Comparison of ENCODE assay signal across 22 cellular contexts in the genomic region with DNA sequence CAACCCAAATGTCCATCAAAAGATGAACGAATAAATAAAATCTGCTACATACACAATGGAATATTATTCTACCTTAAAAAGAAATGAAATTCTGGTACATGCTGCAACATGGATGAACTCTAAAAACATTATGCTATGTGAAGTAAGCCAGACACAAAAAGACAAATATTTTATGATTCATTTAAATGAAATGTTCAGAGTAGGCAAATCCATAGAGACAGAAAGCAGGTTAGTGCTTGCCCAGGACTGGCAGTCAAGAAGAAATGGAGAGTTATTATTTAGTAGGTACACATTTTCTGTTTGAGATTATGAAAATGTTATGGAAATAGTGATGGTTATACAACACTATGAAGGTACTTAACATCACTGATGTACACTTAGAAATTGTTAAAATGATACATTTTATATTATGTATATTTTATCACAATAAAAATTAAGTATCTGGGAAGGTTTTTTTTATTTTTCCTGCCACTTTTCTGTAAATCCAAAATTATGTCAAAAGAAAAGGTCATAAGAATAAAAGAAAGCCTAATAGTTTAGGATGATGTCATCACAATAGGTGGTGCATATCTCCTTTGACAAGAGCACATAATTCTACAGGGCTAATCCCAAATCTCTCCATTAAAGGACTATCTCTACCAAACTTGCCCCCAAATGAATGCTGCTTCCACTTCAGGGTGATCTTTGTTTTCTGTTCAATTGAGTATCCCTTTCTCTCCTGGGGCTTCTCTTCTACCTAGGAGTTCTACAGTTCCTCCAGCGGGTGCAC. TPM values are rescaled to one million over a fixed set of nuclear protein-coding genes. Genes with fewer than 3 reads are reported as not detected.
DNase-seq lines count a peak whose midpoint lies in the region; ATAC-seq and TF ChIP-seq lines count a peak whose summit lies in the region.
"Had no signal": no experiment of that assay in that cellular context is flagged by ENCODE, and none has a peak within 500 bp of the region (broad histone marks: within the 10 kb centered on the region; RNA-seq: fewer than 3 reads in every experiment).

No MANE protein-coding gene starts in this region.

- no peak for TF ChIP-seq POLR2A in suprapubic skin (IDR thresholded peaks at IDR 0.05)

- POLR2A ChIA-PET in HEK293 (lab: Yijun Ruan, JAX): no interaction called here

- H3K27ac ChIP-seq in HEK293 (ENCODE audit: extremely low read depth, low read depth, low read length) (no peak overlapping the region), suprapubic skin (peak overlapping the region; percentile 1)
- H3K27ac ChIP-seq: Peyer's patch, SJSA1 had no signal

- H3K4me3 ChIP-seq in HEK293 (ENCODE audit: low read depth, low read length) (no peak overlapping the region), epithelial cell of esophagus (ENCODE audit: low read length) (no peak overlapping the region), suprapubic skin (no peak overlapping the region)
- H3K4me3 ChIP-seq: Peyer's patch, SJSA1 had no signal

- TF ChIP-seq EP300 in suprapubic skin (IDR thresholded peaks at IDR 0.05): no peak

- H3K36me3 ChIP-seq in HEK293 (ENCODE audit: control insufficient read depth in 2 of 2, insufficient read depth in 1 of 2, low read length in 2 of 2) (no peaks in the 10 kb centered on the region), suprapubic skin (no peaks in the 10 kb centered on the region)
- H3K36me3 ChIP-seq: Peyer's patch, SJSA1 had no signal

- WGBS in suprapubic skin: 64% methylated on average over 2 of the region's 2 CpGs

- no peaks in the 10 kb centered on the region for H3K27me3 ChIP-seq in suprapubic skin
- H3K27me3 ChIP-seq: Peyer's patch, SJSA1 had no signal

- no peak for TF ChIP-seq CTCF in HEK293 (tag by site-specific recombination; IDR thresholded peaks at IDR 0.05)
- no peak for TF ChIP-seq CTCF in epithelial cell of esophagus (IDR thresholded peaks at IDR 0.05; ENCODE audit: insufficient read depth, low read depth, low read length, missing control alignments)
- TF ChIP-seq CTCF in suprapubic skin (IDR thresholded peaks at IDR 0.05): no peak

- peak; percentile 100 for DNase-seq in NCI-H526 treated with DMSO at 0.1 percent for 48 hours (lab: John Stamatoyannopoulos, UW)
- DNase-seq in epithelial cell of esophagus (ENCODE audit: low read depth): peak; percentile 86
- DNase-seq in suprapubic skin (ENCODE audit: low spot score in 2 of 2): no peak
- no peak for DNase-seq in stimulated activated CD4-positive, alpha-beta T cell treated with anti-CD3 and anti-CD28 coated beads, Interleukin-2, amount 100 ng/mL, for 48 hours
- DNase-seq in LoVo (ENCODE audit: low spot score): no peak
- DNase-seq: Caco-2; CD4-positive, alpha-beta memory T cell; DMS153; NCI-H1105; NCI-H146; NCI-H2029; NCI-H2227 treated with DMSO at 0.1 percent for 48 hours; NCI-H510A; NCI-H774; NK-92 treated with Interleukin-12 subunit alpha and Interleukin-12 subunit beta, amount 100 ng/mL, for 24 hours; Peyer's patch had no signal

- CTCF ChIA-PET in HEK293 (lab: Yijun Ruan, JAX): no interaction called here

- ATAC-seq in GM18511 (IDR thresholded peaks at IDR 0.05; ENCODE audit: unreplicated experiment): no peak
- ATAC-seq: Right ventricle myocardium inferior had no signal

- H3K4me1 ChIP-seq in HEK293 (ENCODE audit: control insufficient read depth, insufficient read depth, low read length): no peaks in the 10 kb centered on the region
- H3K4me1 ChIP-seq in suprapubic skin: peaks cover 4% of the 10 kb centered on the region
- H3K4me1 ChIP-seq: Caco-2, Peyer's patch, SJSA1 had no signal

- H3K9me3 ChIP-seq in HEK293 (ENCODE audit: control insufficient read depth, insufficient read depth, low read depth, low read length) (no peaks in the 10 kb centered on the region), suprapubic skin (no peaks in the 10 kb centered on the region)
- H3K9me3 ChIP-seq: Peyer's patch, SJSA1 had no signal

TF ChIP-seq in HEK293, 187 proteins besides CTCF, POLR2A, EP300 and RAD21:
- no peak for TF ChIP-seq ZNF596 (tag by site-specific recombination; IDR thresholded peaks at IDR 0.05)
- TF ChIP-seq ZNF211 (tag by site-specific recombination; IDR thresholded peaks at IDR 0.05; ENCODE audit: low read depth): no peak
- TF ChIP-seq, protein P1, sequence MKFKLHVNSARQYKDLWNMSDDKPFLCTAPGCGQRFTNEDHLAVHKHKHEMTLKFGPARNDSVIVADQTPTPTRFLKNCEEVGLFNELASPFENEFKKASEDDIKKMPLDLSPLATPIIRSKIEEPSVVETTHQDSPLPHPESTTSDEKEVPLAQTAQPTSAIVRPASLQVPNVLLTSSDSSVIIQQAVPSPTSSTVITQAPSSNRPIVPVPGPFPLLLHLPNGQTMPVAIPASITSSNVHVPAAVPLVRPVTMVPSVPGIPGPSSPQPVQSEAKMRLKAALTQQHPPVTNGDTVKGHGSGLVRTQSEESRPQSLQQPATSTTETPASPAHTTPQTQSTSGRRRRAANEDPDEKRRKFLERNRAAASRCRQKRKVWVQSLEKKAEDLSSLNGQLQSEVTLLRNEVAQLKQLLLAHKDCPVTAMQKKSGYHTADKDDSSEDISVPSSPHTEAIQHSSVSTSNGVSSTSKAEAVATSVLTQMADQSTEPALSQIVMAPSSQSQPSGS (tag by site-specific recombination; IDR thresholded peaks at IDR 0.05; ENCODE audit: low read depth): 0 out of 2 replicates have a peak, but pooled peaks have one; percentile 19

RNA-seq across cellular contexts. Expression of a gene that starts 40.2 kb away (rescaled TPM):
- 10 to 100 TPM; 14.3 to 36.9 (median 24.6) TPM for total RNA-seq in suprapubic skin
- total RNA-seq: Caco-2; CD4-positive, alpha-beta memory T cell; H1; LHCN-M2; SJSA1 had no signal

RNA-seq across cellular contexts. Expression of a gene that starts 57.2 kb away (rescaled TPM):
- total RNA-seq in suprapubic skin: 100 to 1,000 TPM in 1 of 4 donors, 10 to 100 TPM in 3; 34.7 to 117 (median 41.4) TPM
- total RNA-seq: Caco-2; CD4-positive, alpha-beta memory T cell; LHCN-M2; SJSA1 had no signal

Comparison
In these comparisons a context has a peak if more than half of its experiments do, and no peak if none do; other contexts are left out.
1. DNase-seq: peak in NCI-H526 treated with DMSO at 0.1 percent for 48 hours (single experiment) and epithelial cell of esophagus (single experiment); none in suprapubic skin (0 of 2), stimulated activated CD4-positive, alpha-beta T cell treated with anti-CD3 and anti-CD28 coated beads, Interleukin-2, amount 100 ng/mL, for 48 hours (0 of 2) and LoVo (single experiment).